Comparison of ENCODE assay signal across 21 cellular contexts in genomic region chr10:58918887-58919286, GRCh38.
DNase-seq lines count a peak whose midpoint lies in the region; ATAC-seq, FAIRE-seq and TF ChIP-seq lines count a peak whose summit lies in the region.
"Had no signal": no experiment of that assay in that cellular context is flagged by ENCODE, and none has a peak within 500 bp of the region (broad histone marks: within the 10 kb centered on the region; RNA-seq: fewer than 3 reads in every experiment).

No MANE protein-coding gene starts in this region.

- no peak overlapping the region for H2AFZ ChIP-seq in GM12878 (ENCODE audit: control insufficient read depth, low read depth, low read length)

- in situ Hi-C loops in GM12878 (cut with MboI): no loop called here

- no peak overlapping the region for H3K4me2 ChIP-seq in GM12878 (ENCODE audit: control insufficient read depth, insufficient read depth)

- TF ChIP-seq EP300 in GM12878 (IDR thresholded peaks at IDR 0.05; ENCODE audit: borderline replicate concordance in 1 of 2, control insufficient read depth in 1 of 2, low read depth in 2 of 2, low read length in 2 of 2): no peak

- H3K4me3 Mint-ChIP-seq in progenitor cell of endocrine pancreas (ENCODE audit: low read depth): no peak overlapping the region
- H3K4me3 Mint-ChIP-seq: B cell; CD8-positive, alpha-beta T cell had no signal

- no peak for TF ChIP-seq RAD21 in GM12878 (IDR thresholded peaks at IDR 0.05; ENCODE audit: insufficient read depth, low read depth, low read length)

- H3K9me3 ChIP-seq in GM12878 (replicated peaks; ENCODE audit: control insufficient read depth, insufficient read depth, low read length): no peaks in the 10 kb centered on the region

- H3K27me3 Mint-ChIP-seq in progenitor cell of endocrine pancreas: peaks cover 3% of the 10 kb centered on the region
- H3K27me3 Mint-ChIP-seq: B cell had no signal

- H3K36me3 ChIP-seq in GM12878 (ENCODE audit: control insufficient read depth in 2 of 2, insufficient read depth in 2 of 2, low read length in 1 of 2): no peaks in the 10 kb centered on the region

- H3K27ac ChIP-seq in GM12878 (ENCODE audit: control insufficient read depth, insufficient read depth): no peak overlapping the region
- H3K27ac ChIP-seq: C4-2B, RWPE1 had no signal

- no peak for TF ChIP-seq POLR2A in GM12878 (IDR thresholded peaks at IDR 0.05; ENCODE audit: low read depth, low read length)

- H3K4me1 ChIP-seq in GM12878 (ENCODE audit: control insufficient read depth, insufficient read depth, low read length): no peaks in the 10 kb centered on the region

- FAIRE-seq in GM19239 (lab: Jason Lieb, UNC) (peak; percentile 33), GM12878 (lab: Jason Lieb, UNC) (no peak)

- no peak for TF ChIP-seq CTCF in GM12878 (IDR thresholded peaks at IDR 0.05 in 2 of 3, conservative IDR thresholded peaks at IDR 0.05 in 1 of 3; ENCODE audit: control insufficient read depth in 2 of 3, extremely low read depth in 1 of 3, insufficient read depth in 1 of 3, low read depth in 3 of 3, low read length in 3 of 3)
- TF ChIP-seq CTCF in progenitor cell of endocrine pancreas (IDR thresholded peaks at IDR 0.05; ENCODE audit: unreplicated experiment): no peak

- BruUV-seq in GM12878 (replicated peaks; lab: Mats Ljungman, UMichigan): no TSS peak

- SMC1A ChIA-PET in GM12878 (lab: Charles Lee; ENCODE audit: uncharacterized antibody, unreplicated experiment): interaction anchor here (0.8 to 1.0 kb wide), 3 partner anchors 35 to 73 kb away, joined by 3 read pairs; no protein-coding TSS in a partner anchor

- no peak overlapping the region for H3K9ac ChIP-seq in GM12878 (ENCODE audit: control insufficient read depth, insufficient read depth, low read length)

- no peak overlapping the region for H3K4me3 ChIP-seq in GM12878

- DNase-seq in GM19239 (ENCODE audit: insufficient read length, low spot score): no peak
- DNase-seq in GM12878 (ENCODE audit: low read depth, low spot score): no peak
- DNase-seq in mesenteric fat pad (ENCODE audit: low spot score): no peak
- no peak for DNase-seq in Ammon's horn (ENCODE audit: low spot score)
- no peak for DNase-seq in progenitor cell of endocrine pancreas (ENCODE audit: low spot score, unreplicated experiment)
- no peak for DNase-seq in DMS53 treated with DMSO at 0.1 percent for 48 hours (lab: John Stamatoyannopoulos, UW; ENCODE audit: unreplicated experiment)
- DNase-seq: Caco-2; CD8-positive, alpha-beta T cell; DMS79; GF-D8; KBM-7; NCI-H1105 treated with DMSO at 0.1 percent for 48 hours; NCI-H146; NCI-H1930; NCI-H2107; NCI-H526 treated with DMSO at 0.1 percent for 48 hours; SHP77 treated with DMSO at 0.1 percent for 48 hours had no signal

- H3K27ac Mint-ChIP-seq in progenitor cell of endocrine pancreas: no peak overlapping the region
- H3K27ac Mint-ChIP-seq: B cell; CD8-positive, alpha-beta T cell had no signal

- no peaks in the 10 kb centered on the region for H3K9me3 Mint-ChIP-seq in progenitor cell of endocrine pancreas (ENCODE audit: low read depth)
- H3K9me3 Mint-ChIP-seq: CD8-positive, alpha-beta T cell had no signal

- POLR2A ChIA-PET in GM12878 (lab: Charles Lee): no interaction called here

- ATAC-seq in HG02885 (IDR thresholded peaks at IDR 0.05; ENCODE audit: poor library complexity, unreplicated experiment): peak; percentile 69
- ATAC-seq in GM12878: peak; percentile 86
- ATAC-seq: CD8-positive, alpha-beta T cell had no signal

- CTCF ChIA-PET in GM12878 (lab: Yijun Ruan, JAX): interaction anchor here (1.5 kb wide), 1 partner anchor 35 kb away, joined by 4 read pairs; no protein-coding TSS in a partner anchor

- intact Hi-C loops in GM12878 (cut with micrococcal nuclease; ENCODE audit: unreplicated experiment): no loop called here

- no peaks in the 10 kb centered on the region for H3K4me1 Mint-ChIP-seq in progenitor cell of endocrine pancreas (ENCODE audit: low read depth)
- H3K4me1 Mint-ChIP-seq: B cell had no signal

- no peaks in the 10 kb centered on the region for H3K27me3 ChIP-seq in GM12878 (replicated peaks in 1 of 2; ENCODE audit: control insufficient read depth in 2 of 2, insufficient read depth in 2 of 2, low read length in 1 of 2)

- RAD21 ChIA-PET in GM12878 (lab: Charles Lee; ENCODE audit: unreplicated experiment): interaction anchor here (1.0 kb wide), 1 partner anchor 12 kb away, joined by 3 read pairs; no protein-coding TSS in a partner anchor

- 25% methylated on average over 2 of the region's 2 CpGs for WGBS in GM12878 (ENCODE audit: insufficient coverage, insufficient replicate concordance, low lambda C conversion rate, missing lambda C conversion rate)

- no peaks in the 10 kb centered on the region for H3K79me2 ChIP-seq in GM12878 (ENCODE audit: control insufficient read depth, insufficient read depth, low read length)

- H3K36me3 Mint-ChIP-seq in progenitor cell of endocrine pancreas (ENCODE audit: insufficient read depth): no peaks in the 10 kb centered on the region
- H3K36me3 Mint-ChIP-seq: CD8-positive, alpha-beta T cell had no signal

- no peaks in the 10 kb centered on the region for H4K20me1 ChIP-seq in GM12878 (ENCODE audit: control insufficient read depth, insufficient read depth)

TF ChIP-seq in GM12878, 131 proteins besides CTCF, POLR2A, EP300 and RAD21:
- TF ChIP-seq NKRF (conservative IDR thresholded peaks at IDR 0.05): no peak
- TF ChIP-seq STAT1 (conservative IDR thresholded peaks at IDR 0.05): no peak
- TF ChIP-seq SUZ12 (IDR thresholded peaks at IDR 0.05; ENCODE audit: unreplicated experiment): no peak
- no peak for TF ChIP-seq TBL1XR1 (IDR thresholded peaks at IDR 0.05; ENCODE audit: low read depth, low read length)
- TF ChIP-seq BHLHE40 (IDR thresholded peaks at IDR 0.05; ENCODE audit: borderline replicate concordance in 1 of 2, low read depth in 2 of 2, low read length in 1 of 2): no peak
- no peak for TF ChIP-seq ZNF622 (IDR thresholded peaks at IDR 0.05)
- no peak for TF ChIP-seq NFYA (IDR thresholded peaks at IDR 0.05; ENCODE audit: borderline replicate concordance, low read depth, low read length)
- TF ChIP-seq MTA3 (IDR thresholded peaks at IDR 0.05; ENCODE audit: borderline replicate concordance, low read length): no peak
- no peak for TF ChIP-seq CHD4 (IDR thresholded peaks at IDR 0.05)
